9 cellular contexts compared by ENCODE assay signal in genomic region chr12:125203145-125203765, GRCh38. TPM values are rescaled to one million over a fixed set of nuclear protein-coding genes. Genes with fewer than 3 reads are reported as not detected.
DNase-seq lines count a peak whose midpoint lies in the region; ATAC-seq and TF ChIP-seq lines count a peak whose summit lies in the region.
"Had no signal": no experiment of that assay in that cellular context is flagged by ENCODE, and none has a peak within 500 bp of the region (broad histone marks: within the 10 kb centered on the region; RNA-seq: fewer than 3 reads in every experiment).

No MANE protein-coding gene starts in this region.

- H3K36me3 ChIP-seq in Panc1 (ENCODE audit: control insufficient read depth, insufficient read depth, low read length) (no peaks in the 10 kb centered on the region), kidney epithelial cell (ENCODE audit: control insufficient read depth, insufficient read depth, low read length) (no peaks in the 10 kb centered on the region)

- H3K27me3 Mint-ChIP-seq in CD14-positive monocyte (ENCODE audit: low read depth in 3 of 3) = peaks cover 2 to 21% (median 6%) of the 10 kb centered on the region in 3 donors

- POLR2A ChIA-PET in Panc1 (lab: Charles Lee) = no interaction called here

- H3K27me3 ChIP-seq in Panc1 (ENCODE audit: control insufficient read depth, insufficient read depth, low read length) (peaks cover 23% of the 10 kb centered on the region), kidney epithelial cell (ENCODE audit: control insufficient read depth, insufficient read depth, low read length) (peaks cover 3% of the 10 kb centered on the region)

- H3K9me3 Mint-ChIP-seq in CD14-positive monocyte = peaks cover 4 to 33% (median 19%) of the 10 kb centered on the region in 7 donors

- H3K9me3 ChIP-seq in Panc1 (ENCODE audit: control insufficient read depth, insufficient read depth, low read depth, low read length) = no peaks in the 10 kb centered on the region

- no peak overlapping the region for H3K27ac Mint-ChIP-seq in CD14-positive monocyte

- H3K4me1 ChIP-seq in Panc1 (ENCODE audit: control insufficient read depth, insufficient read depth, low read length) = no peaks in the 10 kb centered on the region

- H3K4me3 Mint-ChIP-seq in CD14-positive monocyte = no peak overlapping the region

- H3K4me1 Mint-ChIP-seq in CD14-positive monocyte = peaks cover 8% of the 10 kb centered on the region

- in situ Hi-C loops in Panc1 (cut with HindIII; ENCODE audit: low pct_unique_long_range_greater_than_20kb, low sequenced_read_pairs) = no loop called here

- no peak for DNase-seq in CD14-positive monocyte (ENCODE audit: low spot score)
- DNase-seq in Panc1 (ENCODE audit: low read depth, low spot score) = no peak
- DNase-seq in kidney epithelial cell (ENCODE audit: low read depth) = no peak
- no peak for DNase-seq in T-helper 1 cell
- DNase-seq in NCI-H2029 treated with DMSO at 0.1 percent for 48 hours (lab: John Stamatoyannopoulos, UW) = no peak
- DNase-seq in NCI-H345 treated with DMSO at 0.1 percent for 48 hours (lab: John Stamatoyannopoulos, UW; ENCODE audit: unreplicated experiment) = no peak
- DNase-seq: activated CD4-positive, alpha-beta T cell treated with anti-CD3 and anti-CD28 coated beads for 4 hours had no signal

- no peaks in the 10 kb centered on the region for H3K36me3 Mint-ChIP-seq in CD14-positive monocyte

- no TSS peak for BruUV-seq in Panc1 (replicated peaks; lab: Mats Ljungman, UMichigan)

- ATAC-seq in GM19438 (IDR thresholded peaks at IDR 0.05; ENCODE audit: low read depth, unreplicated experiment) = peak; percentile 58
- no peak; the same call in 1 of the 2 replicates for ATAC-seq in Panc1
- ATAC-seq in GM19023 (IDR thresholded peaks at IDR 0.05; ENCODE audit: unreplicated experiment) = no peak

- CTCF ChIA-PET in Panc1 (lab: Charles Lee) = interaction anchor here (1.0 kb wide), 1 partner anchor 15 kb away, joined by 7 read pairs; no protein-coding TSS in a partner anchor

- H3K4me3 ChIP-seq in Panc1 (ENCODE audit: low read depth in 2 of 2, low read length in 2 of 2) = no peak overlapping the region
- no peak overlapping the region for H3K4me3 ChIP-seq in kidney epithelial cell (ENCODE audit: low read depth, low read length)

- peak; percentile 18 for TF ChIP-seq CTCF in CD14-positive monocyte (IDR thresholded peaks at IDR 0.05)
- TF ChIP-seq CTCF in Panc1 (IDR thresholded peaks at IDR 0.05) = peak; percentile 73
- TF ChIP-seq CTCF in kidney epithelial cell (IDR thresholded peaks at IDR 0.05; ENCODE audit: insufficient read depth, low read length, poor library complexity, severe bottlenecking) = peak; percentile 57

- H3K27ac ChIP-seq in Panc1 (ENCODE audit: low read length) = no peak overlapping the region

- intact Hi-C loops in CD14-positive monocyte (cut with micrococcal nuclease) (no loop called here), Panc1 (cut with micrococcal nuclease; ENCODE audit: unreplicated experiment) (no loop called here)

RNA-seq across cellular contexts. Expression of gene TMEM132B, which starts 17.1 kb away (rescaled TPM):
- polyA plus RNA-seq in CD14-positive monocyte = not detected
- total RNA-seq in Panc1 (2021; ENCODE audit: unreplicated experiment) (0.26 TPM), kidney epithelial cell (0.07 and 0.17 TPM in 2 replicates)
- polyA plus RNA-seq in Panc1 (2012; ENCODE audit: insufficient read length) = 0.18 TPM

Comparison
In these comparisons a context has a peak if more than half of its experiments do, and no peak if none do; other contexts are left out.
1. CTCF ChIP-seq: peak in every context shown above with its lines; median percentile 73 in Panc1; 57 in kidney epithelial cell; 18 in CD14-positive monocyte.